In the genomic region with DNA sequence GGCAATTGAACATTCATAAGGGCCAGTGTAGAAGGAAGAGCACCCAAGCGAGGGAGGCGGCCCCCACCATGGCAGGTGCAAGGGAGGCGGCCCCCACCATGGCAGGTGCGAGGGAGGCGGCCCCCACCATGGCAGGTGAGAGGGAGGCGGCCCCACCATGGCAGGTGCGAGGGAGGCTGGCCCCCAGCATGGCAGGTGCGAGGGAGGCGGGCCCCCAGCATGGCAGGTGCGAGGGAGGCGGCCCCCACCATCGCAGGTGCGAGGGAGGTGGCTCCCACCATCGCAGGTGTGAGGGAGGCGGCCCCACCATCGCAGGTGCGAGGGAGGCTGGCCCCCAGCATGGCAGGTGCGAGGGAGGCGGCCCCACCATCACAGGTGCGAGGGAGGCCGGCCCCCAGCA, we compare ENCODE assay signal across 15 cellular contexts. TPM values are rescaled to one million over a fixed set of nuclear protein-coding genes. Genes with fewer than 3 reads are reported as not detected.
DNase-seq lines count a peak whose midpoint lies in the region; ATAC-seq, FAIRE-seq and TF ChIP-seq lines count a peak whose summit lies in the region.
"Had no signal": no experiment of that assay in that cellular context is flagged by ENCODE, and none has a peak within 500 bp of the region (broad histone marks: within the 10 kb centered on the region; RNA-seq: fewer than 3 reads in every experiment).

No MANE protein-coding gene starts in this region.

- H3K9me3 ChIP-seq in right cardiac atrium (ENCODE audit: control insufficient read depth, low read length) (no peaks in the 10 kb centered on the region), heart right ventricle (no peaks in the 10 kb centered on the region), kidney (ENCODE audit: control insufficient read depth in 1 of 2, low read length in 2 of 2) (no peaks in the 10 kb centered on the region), osteoblast (ENCODE audit: low read depth, low read length) (no peaks in the 10 kb centered on the region)

- TF ChIP-seq CTCF in heart right ventricle (IDR thresholded peaks at IDR 0.05): no peak
- no peak for TF ChIP-seq CTCF in kidney (IDR thresholded peaks at IDR 0.05; ENCODE audit: borderline replicate concordance, extremely low read depth, insufficient read depth)
- TF ChIP-seq CTCF in osteoblast (IDR thresholded peaks at IDR 0.05; ENCODE audit: extremely low read depth, low read depth, low read length): no peak

- no peak overlapping the region for H3K4me2 ChIP-seq in osteoblast (ENCODE audit: insufficient read depth, low read length)

- 85% methylated on average over 21 of the region's 21 CpGs for WGBS in right cardiac atrium
- WGBS in heart right ventricle, 2 donors: 87 to 94% methylated on average over 20 to 21 of the region's 21 CpGs

- H3K27me3 ChIP-seq in right cardiac atrium (ENCODE audit: control insufficient read depth, insufficient read depth): no peaks in the 10 kb centered on the region
- no peaks in the 10 kb centered on the region for H3K27me3 ChIP-seq in heart right ventricle
- no peaks in the 10 kb centered on the region for H3K27me3 ChIP-seq in osteoblast (ENCODE audit: insufficient read depth, low read length)

- peak in 2 of 3 donors; percentile 13 to 51 for DNase-seq in right cardiac atrium
- DNase-seq in heart right ventricle: no peak
- peak; percentile 37 for DNase-seq in kidney
- peak; percentile 5 for DNase-seq in osteoblast (ENCODE audit: insufficient read length, low spot score, missing footprints)
- no peak for DNase-seq in NCI-H226
- DNase-seq in HuH-7 (ENCODE audit: low spot score): no peak
- DNase-seq: MV-4-11, NCI-H1105 treated with DMSO at 0.1 percent for 48 hours, NCI-H2029 treated with DMSO at 0.1 percent for 48 hours, NCI-H2171, NCI-H524 treated with DMSO at 0.1 percent for 48 hours, OCI-M1, SHP77 had no signal

- H3K27ac ChIP-seq in right cardiac atrium (ENCODE audit: low read length) (no peak overlapping the region), heart right ventricle (no peak overlapping the region), kidney (ENCODE audit: low read depth in 2 of 2, low read length in 2 of 2) (no peak overlapping the region), osteoblast (ENCODE audit: low read depth, low read length) (no peak overlapping the region)

- H3K4me3 ChIP-seq in right cardiac atrium (ENCODE audit: low read length) (no peak overlapping the region), heart right ventricle (no peak overlapping the region), kidney (ENCODE audit: low read length in 2 of 2) (no peak overlapping the region), osteoblast (ENCODE audit: insufficient read depth, low read length) (no peak overlapping the region)

- no peak overlapping the region for H3K9ac ChIP-seq in kidney (ENCODE audit: low read length in 2 of 2)

- intact Hi-C loops in right cardiac atrium (cut with DNase I) (no loop called here), heart right ventricle (cut with DNase I) (no loop called here), kidney (cut with DNase I) (no loop called here)

- H3K36me3 ChIP-seq in heart right ventricle: no peaks in the 10 kb centered on the region
- H3K36me3 ChIP-seq in kidney (ENCODE audit: control insufficient read depth in 1 of 2, insufficient read depth in 2 of 2, low read length in 2 of 2): no peaks in the 10 kb centered on the region
- no peaks in the 10 kb centered on the region for H3K36me3 ChIP-seq in osteoblast (ENCODE audit: insufficient read depth, low read length)

- H3K4me1 ChIP-seq in right cardiac atrium (ENCODE audit: control insufficient read depth, insufficient read depth, low read length) (no peaks in the 10 kb centered on the region), heart right ventricle (peaks cover 0 to 5% (median 0%) of the 10 kb centered on the region in 9 donors), kidney (ENCODE audit: control insufficient read depth in 1 of 2, insufficient read depth in 1 of 2, low read depth in 1 of 2, low read length in 2 of 2) (no peaks in the 10 kb centered on the region), osteoblast (ENCODE audit: insufficient read depth, low read length) (no peaks in the 10 kb centered on the region)

- H4K20me1 ChIP-seq in osteoblast (ENCODE audit: insufficient read depth, low read length): no peaks in the 10 kb centered on the region

- FAIRE-seq in kidney (lab: Jason Lieb, UNC): no peak
- FAIRE-seq: A204.1 had no signal

- H2AFZ ChIP-seq in osteoblast (ENCODE audit: low read length): no peak overlapping the region

- no peaks in the 10 kb centered on the region for H3K79me2 ChIP-seq in osteoblast (ENCODE audit: insufficient read depth, low read length)

- ATAC-seq in right cardiac atrium (no peak), heart right ventricle (no peak), HG03571 (IDR thresholded peaks at IDR 0.05; ENCODE audit: unreplicated experiment) (no peak)

RNA-seq across cellular contexts. Expression of gene GPC1, which starts 24.7 kb away (rescaled TPM):
- 100 to 1,000 TPM in 2 of 4 donors, 10 to 100 TPM in 2; 75.8 to 107 (median 94.8) TPM for total RNA-seq in right cardiac atrium
- 118 TPM for polyA plus RNA-seq in right cardiac atrium
- 100 to 1,000 TPM; 161 to 287 (median 185) TPM for total RNA-seq in heart right ventricle
- polyA plus RNA-seq in heart right ventricle: 100 to 1,000 TPM; 104 to 156 TPM
- total RNA-seq in kidney: 124 TPM
- 18.4 TPM for polyA plus RNA-seq in kidney (ENCODE audit: insufficient read depth, low read depth, low replicate concordance)
- total RNA-seq in osteoblast: 44.8 and 54.3 TPM in 2 replicates

Comparison
In these comparisons a context has a peak if more than half of its experiments do, and no peak if none do; other contexts are left out.
1. DNase-seq: peak in right cardiac atrium (2 of 3), kidney (single experiment) and osteoblast (single experiment); none in heart right ventricle (0 of 2), NCI-H226 (single experiment) and HuH-7 (single experiment).